ENCODE assay signal across 9 cellular contexts in the genomic region with DNA sequence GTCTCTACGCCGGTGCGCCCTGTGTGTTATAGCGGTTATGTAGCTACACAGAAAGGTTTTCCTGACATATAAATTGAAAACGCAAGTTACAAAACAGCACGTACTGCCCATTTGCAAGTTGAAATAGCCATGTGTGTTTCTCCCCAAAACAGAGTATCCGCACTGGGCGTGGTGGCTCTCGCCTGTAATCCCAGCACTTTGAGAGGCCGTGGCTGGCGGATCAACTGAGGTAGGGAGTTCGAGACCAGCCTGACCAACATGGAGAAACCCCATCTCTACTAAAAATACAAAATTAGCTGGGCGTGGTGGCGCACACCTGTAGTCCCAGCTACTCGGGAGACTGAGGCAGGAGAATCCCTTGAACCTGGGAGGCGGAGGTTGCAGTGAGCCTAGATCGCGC. TPM values are rescaled to one million over a fixed set of nuclear protein-coding genes. Genes with fewer than 3 reads are reported as not detected.
DNase-seq lines count a peak whose midpoint lies in the region; ATAC-seq and TF ChIP-seq lines count a peak whose summit lies in the region.
"Not testable (repeated sequence)": the region's sequence is repeated elsewhere in the genome, so short reads cannot be mapped to it uniquely, and the experiment has no call there.
"Had no signal": no experiment of that assay in that cellular context is flagged by ENCODE, and none has a peak within 500 bp of the region (broad histone marks: within the 10 kb centered on the region; RNA-seq: fewer than 3 reads in every experiment).

No MANE protein-coding gene starts in this region.

- H3K4me1 ChIP-seq in upper lobe of left lung, result peaks cover 9 to 14% (median 12%) of the 10 kb centered on the region in 4 donors

- not testable (repeated sequence) for H3K36me3 Mint-ChIP-seq in CD4-positive, alpha-beta T cell (ENCODE audit: low read depth); IgD-negative memory B cell; T-cell; activated T-helper 17 cell treated with anti-CD3 and anti-CD28 coated beads, Interleukin-2, amount 50 U/mL, for 72 hours (ENCODE audit: low read depth); immature natural killer cell; osteocyte (ENCODE audit: unreplicated experiment)

- H3K36me3 ChIP-seq in upper lobe of left lung, result not testable (repeated sequence)

- H3K27ac ChIP-seq in CD4-positive, alpha-beta T cell (ENCODE audit: low read depth, low read length); coronary artery; upper lobe of left lung: not testable (repeated sequence)

- not testable (repeated sequence) for DNase-seq in CD4-positive, alpha-beta T cell; T-cell; coronary artery (ENCODE audit: low spot score); immature natural killer cell; osteocyte (ENCODE audit: extremely low spot score, unreplicated experiment); upper lobe of left lung

- not testable (repeated sequence) for TF ChIP-seq EP300 in upper lobe of left lung (IDR thresholded peaks at IDR 0.05)

- H3K4me3 ChIP-seq in coronary artery (peak overlapping the region; percentile 70), upper lobe of left lung (peak overlapping the region in 3 of 4 donors; percentile 48 to 64 (median 53))

- CTCF ChIA-PET in CD4-positive, alpha-beta T cell (lab: Charles Lee), result interaction anchor here (0.9 to 1.7 kb wide), 4 partner anchors 16 to 134 kb away, joined by 3 to 4 read pairs (median 4); no protein-coding TSS in a partner anchor
- CTCF ChIA-PET in T-cell (lab: Charles Lee), result not testable (repeated sequence)

- peak overlapping the region; percentile 75 for H3K27ac Mint-ChIP-seq in CD4-positive, alpha-beta T cell
- H3K27ac Mint-ChIP-seq in IgD-negative memory B cell (peak overlapping the region in 1 of 3 donors; percentile 64), T-cell (peak overlapping the region; percentile 74 to 86), immature natural killer cell (peak overlapping the region in 4 of 6 donors; percentile 67 to 85 (median 75))
- H3K27ac Mint-ChIP-seq in activated T-helper 17 cell treated with anti-CD3 and anti-CD28 coated beads, Interleukin-2, amount 50 U/mL, for 72 hours, result peak overlapping the region; percentile 53
- H3K27ac Mint-ChIP-seq in osteocyte (ENCODE audit: unreplicated experiment), result not testable (repeated sequence)

- not testable (repeated sequence) for H3K27me3 Mint-ChIP-seq in CD4-positive, alpha-beta T cell; IgD-negative memory B cell; T-cell; activated T-helper 17 cell treated with anti-CD3 and anti-CD28 coated beads, Interleukin-2, amount 50 U/mL, for 72 hours; immature natural killer cell (ENCODE audit: low read depth in 3 of 3)
- H3K27me3 Mint-ChIP-seq in osteocyte (ENCODE audit: unreplicated experiment), result peaks cover 22% of the 10 kb centered on the region

- WGBS in upper lobe of left lung, 2 donors, result 87 to 93% methylated on average over 18 of the region's 18 CpGs

- H3K27me3 ChIP-seq in CD4-positive, alpha-beta T cell (ENCODE audit: control insufficient read depth, insufficient read depth, low read length); upper lobe of left lung: not testable (repeated sequence)

- TF ChIP-seq POLR2A in upper lobe of left lung (IDR thresholded peaks at IDR 0.05), result not testable (repeated sequence)

- peak overlapping the region; percentile 79 for H3K4me3 Mint-ChIP-seq in CD4-positive, alpha-beta T cell
- H3K4me3 Mint-ChIP-seq in IgD-negative memory B cell (peak overlapping the region; percentile 59 to 88 (median 70)), T-cell (peak overlapping the region; percentile 71 to 82 (median 72)), immature natural killer cell (peak overlapping the region; percentile 58 to 89 (median 82)), osteocyte (ENCODE audit: unreplicated experiment) (peak overlapping the region; percentile 42)
- peak overlapping the region; percentile 72 for H3K4me3 Mint-ChIP-seq in activated T-helper 17 cell treated with anti-CD3 and anti-CD28 coated beads, Interleukin-2, amount 50 U/mL, for 72 hours

- POLR2A ChIA-PET in CD4-positive, alpha-beta T cell (lab: Charles Lee), result interaction anchor here (0.9 to 2.3 kb wide), 9 partner anchors 17 to 305 kb away, joined by 3 to 15 read pairs (median 4); partner anchors contain the start of gene DNLZ
- POLR2A ChIA-PET in T-cell (lab: Charles Lee), result not testable (repeated sequence)

- not testable (repeated sequence) for H3K9me3 Mint-ChIP-seq in CD4-positive, alpha-beta T cell; IgD-negative memory B cell; T-cell; activated T-helper 17 cell treated with anti-CD3 and anti-CD28 coated beads, Interleukin-2, amount 50 U/mL, for 72 hours; immature natural killer cell; osteocyte (ENCODE audit: unreplicated experiment)

- TF ChIP-seq CTCF in CD4-positive, alpha-beta T cell (IDR thresholded peaks at IDR 0.05); coronary artery (IDR thresholded peaks at IDR 0.05); osteocyte (IDR thresholded peaks at IDR 0.05); upper lobe of left lung (IDR thresholded peaks at IDR 0.05): not testable (repeated sequence)

- H3K9me3 ChIP-seq in CD4-positive, alpha-beta T cell (ENCODE audit: control insufficient read depth, low read length); upper lobe of left lung: not testable (repeated sequence)

- not testable (repeated sequence) for ATAC-seq in CD4-positive, alpha-beta T cell (ENCODE audit: poor library complexity); T-cell (replicated peaks in 1 of 4); activated T-helper 17 cell treated with anti-CD3 and anti-CD28 coated beads, Interleukin-2, amount 50 U/mL, for 72 hours (replicated peaks); upper lobe of left lung (ENCODE audit: low FRiP score in 2 of 2)

- not testable (repeated sequence) for H3K4me1 Mint-ChIP-seq in CD4-positive, alpha-beta T cell (ENCODE audit: low read depth); activated T-helper 17 cell treated with anti-CD3 and anti-CD28 coated beads, Interleukin-2, amount 50 U/mL, for 72 hours; immature natural killer cell; osteocyte (ENCODE audit: unreplicated experiment)
- H3K4me1 Mint-ChIP-seq in IgD-negative memory B cell (peaks cover 0 to 10% (median 0%) of the 10 kb centered on the region in 3 donors), T-cell (peaks cover 4 to 11% (median 10%) of the 10 kb centered on the region in 3 donors)

- intact Hi-C loops in CD4-positive, alpha-beta T cell (cut with DNase I, micrococcal nuclease), result loop anchor here in 1 of 2 experiments (1.0 kb wide), 1 partner anchor 20 kb away; no protein-coding TSS in a partner anchor

RNA-seq across cellular contexts. Expression of gene QSOX2, which starts 21.0 kb away (rescaled TPM):
- 10 to 100 TPM; 14.4 TPM for total RNA-seq in CD4-positive, alpha-beta T cell
- polyA plus RNA-seq in IgD-negative memory B cell (2.1 TPM), immature natural killer cell (under 1 TPM in 2 of 3 donors, not detected in 1; 0.59 to 0.89 TPM)
- total RNA-seq in T-cell (10 to 100 TPM; 14.1 to 19.4 (median 17.0) TPM), osteocyte (15.5 and 17.1 TPM in 2 replicates), upper lobe of left lung (10 to 100 TPM in 3 of 6 donors, 1 to 10 TPM in 3; 6.9 to 14.8 (median 10.1) TPM)
- total RNA-seq in activated T-helper 17 cell treated with anti-CD3 and anti-CD28 coated beads, Interleukin-2, amount 50 U/mL, for 72 hours, result 10 to 100 TPM; 25.9 to 28.5 TPM

RNA-seq across cellular contexts. Expression of gene CCDC187, which starts 37.3 kb away (rescaled TPM):
- total RNA-seq in CD4-positive, alpha-beta T cell, result not detected
- polyA plus RNA-seq in IgD-negative memory B cell, result 0.15 TPM
- under 1 TPM in 4 of 5 donors, not detected in 1; 0.07 to 0.20 (median 0.09) TPM for total RNA-seq in T-cell
- total RNA-seq in activated T-helper 17 cell treated with anti-CD3 and anti-CD28 coated beads, Interleukin-2, amount 50 U/mL, for 72 hours, result under 1 TPM in 1 of 2 donors, not detected in 1; 0.02 TPM
- not detected for polyA plus RNA-seq in immature natural killer cell
- not detected in 2 replicates for total RNA-seq in osteocyte
- 10 to 100 TPM in 3 of 6 donors, 1 to 10 TPM in 2, under 1 TPM in 1; 0.17 to 22.3 (median 10.0) TPM for total RNA-seq in upper lobe of left lung
- total RNA-seq: foreskin keratinocyte had no signal
